8 cellular contexts compared by ENCODE assay signal in the genomic region with DNA sequence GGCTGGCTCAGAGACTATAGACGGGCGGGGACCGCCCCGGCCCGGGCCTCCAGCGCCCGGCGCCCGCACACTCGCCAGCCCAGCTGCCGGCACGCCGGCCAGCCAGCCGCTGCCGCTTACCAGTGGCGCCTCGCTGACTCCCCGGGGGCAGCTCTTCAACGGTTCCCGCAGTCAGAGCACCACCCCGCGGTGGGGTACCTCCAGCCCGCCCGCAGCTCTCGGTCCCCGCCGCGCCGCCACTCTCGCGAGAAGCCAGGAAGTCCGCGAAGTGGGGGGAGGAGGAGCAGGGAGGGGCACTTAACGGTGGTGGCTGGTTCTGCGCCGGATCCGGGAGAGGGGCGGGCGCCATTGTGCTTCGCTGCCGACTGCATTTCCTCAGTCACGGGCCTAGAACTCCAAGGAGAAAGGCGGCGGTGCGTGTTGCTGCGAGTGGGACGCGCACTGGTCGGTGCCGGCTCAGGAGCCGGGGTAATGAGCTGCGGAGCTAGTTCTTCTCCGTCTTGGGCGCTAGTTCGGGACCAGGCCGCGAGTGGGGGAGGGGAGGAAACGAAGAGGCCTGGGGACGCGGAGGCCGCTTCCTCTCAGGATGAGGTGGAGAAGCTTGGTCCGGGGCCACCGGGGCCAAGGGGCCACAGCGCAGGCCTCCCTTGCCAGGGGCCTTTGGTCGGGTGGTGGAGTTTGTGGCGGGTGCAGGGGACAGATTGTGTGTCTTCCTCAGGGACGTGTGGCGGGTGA. TPM values are rescaled to one million over a fixed set of nuclear protein-coding genes. Genes with fewer than 3 reads are reported as not detected.
A peak's percentile ranks its signal among the peaks of the same experiment; 100 is the strongest.
DNase-seq lines count a peak whose midpoint lies in the region; ATAC-seq and TF ChIP-seq lines count a peak whose summit lies in the region.

A gene with protein sequence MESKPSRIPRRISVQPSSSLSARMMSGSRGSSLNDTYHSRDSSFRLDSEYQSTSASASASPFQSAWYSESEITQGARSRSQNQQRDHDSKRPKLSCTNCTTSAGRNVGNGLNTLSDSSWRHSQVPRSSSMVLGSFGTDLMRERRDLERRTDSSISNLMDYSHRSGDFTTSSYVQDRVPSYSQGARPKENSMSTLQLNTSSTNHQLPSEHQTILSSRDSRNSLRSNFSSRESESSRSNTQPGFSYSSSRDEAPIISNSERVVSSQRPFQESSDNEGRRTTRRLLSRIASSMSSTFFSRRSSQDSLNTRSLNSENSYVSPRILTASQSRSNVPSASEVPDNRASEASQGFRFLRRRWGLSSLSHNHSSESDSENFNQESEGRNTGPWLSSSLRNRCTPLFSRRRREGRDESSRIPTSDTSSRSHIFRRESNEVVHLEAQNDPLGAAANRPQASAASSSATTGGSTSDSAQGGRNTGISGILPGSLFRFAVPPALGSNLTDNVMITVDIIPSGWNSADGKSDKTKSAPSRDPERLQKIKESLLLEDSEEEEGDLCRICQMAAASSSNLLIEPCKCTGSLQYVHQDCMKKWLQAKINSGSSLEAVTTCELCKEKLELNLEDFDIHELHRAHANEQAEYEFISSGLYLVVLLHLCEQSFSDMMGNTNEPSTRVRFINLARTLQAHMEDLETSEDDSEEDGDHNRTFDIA (plus strand): TSS at position 313 of the 735 bp plus-strand sequence. CDS start 16,517 bp downstream, outside the sequence.

- H3K4me1 ChIP-seq in IMR-90 (ENCODE audit: control insufficient read depth, insufficient read depth, low read length): peaks cover 8% of the 10 kb centered on the region
- H3K4me1 ChIP-seq in OCI-LY7 (ENCODE audit: insufficient read depth, low read length, poor library complexity, severe bottlenecking): peaks cover 43% of the 10 kb centered on the region

- H3K36me3 ChIP-seq in IMR-90 (ENCODE audit: control insufficient read depth, insufficient read depth, low read length): peaks cover 17% of the 10 kb centered on the region
- H3K36me3 ChIP-seq in OCI-LY7 (ENCODE audit: insufficient read depth, low read length): peaks cover 36% of the 10 kb centered on the region

- intact Hi-C loops in IMR-90 (cut with micrococcal nuclease) (loop anchor here (1.0 to 10.0 kb wide), 7 partner anchors 96 to 812 kb away; partner anchors contain the start of genes BAZ2B and WDSUB1), OCI-LY7 (cut with micrococcal nuclease; ENCODE audit: unreplicated experiment) (loop anchor here (2.0 to 10.0 kb wide), 3 partner anchors 196 to 1838 kb away; partner anchors contain the start of genes ACVR1 and WDSUB1)

- H3K56ac ChIP-seq in IMR-90 (ENCODE audit: extremely low read depth, insufficient read depth, low read length): peak within 1 kb of the TSS; percentile 94

- H3K9me2 ChIP-seq in OCI-LY7 (ENCODE audit: insufficient read depth, low read length): no peaks in the 10 kb centered on the region

- dilution Hi-C loops in IMR-90 (cut with HindIII; ENCODE audit: low sequenced_read_pairs, unreplicated experiment): no loop called here

- H2BK120ac ChIP-seq in IMR-90 (ENCODE audit: low read depth, low read length): peak within 1 kb of the TSS; percentile 71

- peak within 1 kb of the TSS; percentile 96 for H4K5ac ChIP-seq in IMR-90 (ENCODE audit: low read depth, low read length)

- TF ChIP-seq RAD21 in IMR-90 (IDR thresholded peaks at IDR 0.05; ENCODE audit: low read length): peak; percentile 81

- POLR2A ChIA-PET in IMR-90 (lab: Charles Lee; ENCODE audit: unreplicated experiment) (interaction anchor here (0.6 kb wide), 2 partner anchors 345 to 426 kb away, joined by 3 read pairs; partner anchors contain the start of gene WDSUB1), OCI-LY7 (lab: Charles Lee) (interaction anchor here (0.6 to 2.1 kb wide), 12 partner anchors 13 to 1638 kb away, joined by 3 to 10 read pairs (median 4); no protein-coding TSS in a partner anchor)

- peak within 1 kb of the TSS; percentile 38; the same call in 1 of the 2 replicates for H2BK20ac ChIP-seq in IMR-90 (ENCODE audit: low read depth, low read length)

- H3K23ac ChIP-seq in IMR-90 (ENCODE audit: low read depth, low read length): peak within 1 kb of the TSS; percentile 94

- H3K79me2 ChIP-seq in OCI-LY7 (ENCODE audit: insufficient read depth, low read depth, low read length): peaks cover 62% of the 10 kb centered on the region

- ATAC-seq in GM21528 (IDR thresholded peaks at IDR 0.05; ENCODE audit: low FRiP score, unreplicated experiment): peak; percentile 95
- peak; percentile 94 for ATAC-seq in IMR-90 (ENCODE audit: low read depth)

- peak within 1 kb of the TSS; percentile 97 for H3K14ac ChIP-seq in IMR-90 (replicated peaks; ENCODE audit: low read depth, low read length)

- peak within 1 kb of the TSS; percentile 99 for H3K9ac ChIP-seq in IMR-90 (ENCODE audit: low read depth, low read length)

- peak; percentile 97 for TF ChIP-seq POLR2A in IMR-90 (IDR thresholded peaks at IDR 0.05; ENCODE audit: low read depth, low read length)

- H2BK15ac ChIP-seq in IMR-90 (ENCODE audit: low read depth, low read length): peak within 1 kb of the TSS; percentile 26; the same call in 2 of the 3 replicates

- in situ Hi-C loops in IMR-90 (cut with MboI; ENCODE audit: low sequenced_read_pairs): no loop called here

- H3K27ac ChIP-seq in IMR-90 (ENCODE audit: insufficient read depth, low read length) (peak within 1 kb of the TSS; percentile 97), OCI-LY7 (ENCODE audit: low read depth, low read length, poor library complexity, severe bottlenecking) (peak within 1 kb of the TSS; percentile 86), epithelial cell of prostate (peak within 1 kb of the TSS; percentile 88)

- peak within 1 kb of the TSS; percentile 96 for H3K4me2 ChIP-seq in IMR-90 (ENCODE audit: low read depth, low read length)
- H3K4me2 ChIP-seq in OCI-LY7 (ENCODE audit: low read length): peak within 1 kb of the TSS; percentile 86

- WGBS in IMR-90 (ENCODE audit: extremely low coverage in 2 of 2, insufficient read length in 1 of 2), 2 experiments: 0% methylated on average over 30 of the region's 68 CpGs; no CpG with 5 or more reads in 1 of the 2 experiments

- H3K27me3 ChIP-seq in IMR-90 (ENCODE audit: control insufficient read depth, insufficient read depth, low read length): no peaks in the 10 kb centered on the region

- peak within 1 kb of the TSS; percentile 97 for H2AFZ ChIP-seq in IMR-90 (replicated peaks; ENCODE audit: low read length, poor library complexity)
- peak within 1 kb of the TSS; percentile 93 for H2AFZ ChIP-seq in OCI-LY7 (ENCODE audit: low read length)

- H2AK5ac ChIP-seq in IMR-90 (ENCODE audit: low read depth, low read length): peak within 1 kb of the TSS; percentile 95

- peak within 1 kb of the TSS; percentile 95 for H3K18ac ChIP-seq in IMR-90 (ENCODE audit: low read depth, low read length)

- peak within 1 kb of the TSS; percentile 97 for H2BK5ac ChIP-seq in IMR-90 (ENCODE audit: low read depth, low read length, poor library complexity, severe bottlenecking)

- H3K4me3 ChIP-seq in IMR-90 (ENCODE audit: insufficient read depth, low read depth, low read length) (peak within 1 kb of the TSS; percentile 95), OCI-LY7 (ENCODE audit: low read depth, low read length, poor library complexity, severe bottlenecking) (peak within 1 kb of the TSS; percentile 91)

- peak within 1 kb of the TSS; percentile 97 for H3K4ac ChIP-seq in IMR-90 (ENCODE audit: low read depth, low read length)

- peak; percentile 77 for DNase-seq in DMS114 treated with DMSO at 0.1 percent for 48 hours (lab: John Stamatoyannopoulos, UW; ENCODE audit: unreplicated experiment)
- DNase-seq in IMR-90: peak; percentile 95
- DNase-seq in OCI-LY7 (ENCODE audit: low spot score): peak; percentile 95
- DNase-seq in activated T-cell treated with anti-CD3 and anti-CD28 coated beads for 24 hours (ENCODE audit: low read depth): peak; percentile 93
- peak; percentile 88 for DNase-seq in epithelial cell of prostate (ENCODE audit: low read depth, low spot score)
- peak; percentile 96 for DNase-seq in mucosa of gallbladder (ENCODE audit: low spot score)
- DNase-seq in stimulated activated CD8-positive, alpha-beta memory T cell treated with anti-CD3 and anti-CD28 coated beads, Interleukin-4, amount 100 ng/mL, for 4 hours (ENCODE audit: low read depth in 2 of 2, low spot score in 1 of 2): peak; percentile 93

- peak within 1 kb of the TSS; percentile 81 to 99 for H4K8ac ChIP-seq in IMR-90 (ENCODE audit: low read depth in 2 of 2, low read length in 2 of 2)

- BruUV-seq in IMR-90 (replicated peaks; lab: Mats Ljungman, UMichigan): no TSS peak
- BruUV-seq in OCI-LY7 (replicated peaks; lab: Mats Ljungman, UMichigan): no TSS peak

- H3K9me1 ChIP-seq in IMR-90 (ENCODE audit: insufficient read depth, low read length): peaks cover 9% of the 10 kb centered on the region

- peaks cover 44% of the 10 kb centered on the region for H4K20me1 ChIP-seq in IMR-90 (ENCODE audit: insufficient read depth, low read length)
- H4K20me1 ChIP-seq in OCI-LY7 (ENCODE audit: insufficient read depth, low read length): peaks cover 44% of the 10 kb centered on the region

- H4K91ac ChIP-seq in IMR-90 (ENCODE audit: insufficient read depth, low read depth, low read length): peak within 1 kb of the TSS; percentile 96

- CTCF ChIA-PET in IMR-90 (lab: Yijun Ruan, JAX) (interaction anchor here (0.6 to 1.1 kb wide), 4 partner anchors 13 to 814 kb away, joined by 3 read pairs; no protein-coding TSS in a partner anchor), OCI-LY7 (lab: Charles Lee; ENCODE audit: unreplicated experiment) (no interaction called here)

- peaks cover 0 to 20% of the 10 kb centered on the region in 2 experiments; a peak in 2 of 4 replicates for H3K79me1 ChIP-seq in IMR-90 (ENCODE audit: low read depth in 1 of 2, low read length in 2 of 2)

- H3K9me3 ChIP-seq in IMR-90 (ENCODE audit: control insufficient read depth, insufficient read depth, low read length): no peaks in the 10 kb centered on the region
- H3K9me3 ChIP-seq in OCI-LY7 (ENCODE audit: low read length): peaks cover 5% of the 10 kb centered on the region; the same call in 1 of the 2 replicates

- TF ChIP-seq CTCF in IMR-90 (conservative IDR thresholded peaks at IDR 0.05; ENCODE audit: low read depth, low read length) (peak; percentile 87), OCI-LY7 (conservative IDR thresholded peaks at IDR 0.05; ENCODE audit: low read length) (peak; percentile 70)

- H2AK9ac ChIP-seq in IMR-90 (replicated peaks; ENCODE audit: low read depth, low read length, poor library complexity): peak within 1 kb of the TSS; percentile 97

TF ChIP-seq in IMR-90, 13 proteins besides CTCF, POLR2A, EP300 and RAD21 (continues in another document):
- TF ChIP-seq SMC3 (IDR thresholded peaks at IDR 0.05; ENCODE audit: low read depth, low read length) (peak; percentile 56), FOS (IDR thresholded peaks at IDR 0.05; ENCODE audit: low read depth, low read length) (no peak), MAZ (IDR thresholded peaks at IDR 0.05; ENCODE audit: borderline replicate concordance, low read depth, low read length) (peak; percentile 99), CHD1 (IDR thresholded peaks at IDR 0.05; ENCODE audit: low read depth, low read length) (peak; percentile 78; the same call in 1 of the 2 replicates)

RNA-seq across cellular contexts. Expression of the gene that starts here (rescaled TPM):
- total RNA-seq in IMR-90 (2012; rRNA removed): 193 and 212 TPM in 2 replicates
- polyA plus RNA-seq in IMR-90 (2012; rRNA removed): 39.1 and 59.1 TPM in 2 replicates
- polyA plus RNA-seq in IMR-90 (2012; cell fraction: cytosol; rRNA removed): 9.6 and 13.8 TPM in 2 replicates
- 9.7 and 49.9 TPM in 2 replicates for polyA plus RNA-seq in IMR-90 (2012; cell fraction: nucleus; rRNA removed; ENCODE audit: low replicate concordance)
- total RNA-seq in OCI-LY7 (2014; rRNA removed; shearing (Covaris generic)): 48.8 and 56.2 TPM in 2 replicates
- 69.4 and 69.6 TPM in 2 replicates for total RNA-seq in OCI-LY7 (2022)
- total RNA-seq in mucosa of gallbladder: 57.1 TPM

Comparison
In these comparisons a context has a peak if more than half of its experiments do, and no peak if none do; other contexts are left out.
1. Peak in every context shown above with its lines: DNase-seq, ATAC-seq, H3K4me3 ChIP-seq and H3K27ac ChIP-seq.